26 cellular contexts compared by ENCODE assay signal in genomic region chr2:182291296-182291695, GRCh38.
"Had no signal": no experiment of that assay in that cellular context is flagged by ENCODE, and none has a peak within 500 bp of the region (broad histone marks: within the 10 kb centered on the region; RNA-seq: fewer than 3 reads in every experiment).

No MANE protein-coding gene starts in this region.

- H3K9me3 ChIP-seq: body of pancreas, pancreas, prostate gland, sigmoid colon, spleen, tibial nerve had no signal

- H3K4me1 ChIP-seq: body of pancreas, pancreas, prostate gland, sigmoid colon, spleen had no signal

- DNase-seq: activated naive CD4-positive, alpha-beta T cell; activated T-cell treated with anti-CD3 and anti-CD28 coated beads for 4 hours; activated T-cell treated with anti-CD3 and anti-CD28 coated beads, Interleukin-2, amount 50 U/mL, for 72 hours; aorta; body of pancreas; dorsolateral prefrontal cortex; effector memory CD4-positive, alpha-beta T cell; foreskin melanocyte; left cardiac atrium; midbrain; naive thymus-derived CD4-positive, alpha-beta T cell; nucleus accumbens; pancreas; retina; sigmoid colon; spleen; stimulated activated CD4-positive, alpha-beta T cell treated with anti-CD3 and anti-CD28 coated beads, Interleukin-2, amount 100 ng/mL, for 48 hours; stimulated activated naive CD4-positive, alpha-beta T cell treated with Interleukin-2 at 50 U/mL for 16 hours; T-helper 2 cell had no signal

- H3K27ac ChIP-seq: body of pancreas, coronary artery, dorsolateral prefrontal cortex, hepatocyte, pancreas, prostate gland, sigmoid colon, spleen, tibial nerve had no signal

- H3K4me2 ChIP-seq: hepatocyte had no signal

- FAIRE-seq: keratinocyte, pancreas had no signal

- ATAC-seq: activated naive CD4-positive, alpha-beta T cell treated with anti-CD3 and anti-CD28 coated beads, Interleukin-2, amount 50 U/mL, for 72 hours; activated T-cell treated with anti-CD3 and anti-CD28 coated beads, Interleukin-2, amount 50 U/mL, for 72 hours; body of pancreas; left cardiac atrium; naive thymus-derived CD4-positive, alpha-beta T cell; pancreas; WTC11 had no signal

- H3K79me2 ChIP-seq: hepatocyte had no signal

- H3K4me3 ChIP-seq: body of pancreas, coronary artery, dorsolateral prefrontal cortex, hepatocyte, pancreas, prostate gland, sigmoid colon, spleen, tibial nerve had no signal

- H3K27me3 ChIP-seq: body of pancreas, dorsolateral prefrontal cortex, hepatocyte, pancreas, sigmoid colon, spleen, tibial nerve had no signal

- H3K36me3 ChIP-seq: pancreas, prostate gland, sigmoid colon, spleen, tibial nerve had no signal

- H2AFZ ChIP-seq: hepatocyte had no signal
